18 cellular contexts compared by ENCODE assay signal in genomic region chr1:211607752-211608478, GRCh38. TPM values are rescaled to one million over a fixed set of nuclear protein-coding genes. Genes with fewer than 3 reads are reported as not detected.
DNase-seq lines count a peak whose midpoint lies in the region; ATAC-seq and TF ChIP-seq lines count a peak whose summit lies in the region.
"Had no signal": no experiment of that assay in that cellular context is flagged by ENCODE, and none has a peak within 500 bp of the region (broad histone marks: within the 10 kb centered on the region; RNA-seq: fewer than 3 reads in every experiment).

No MANE protein-coding gene starts in this region.

- TF ChIP-seq CTCF in NB4 (IDR thresholded peaks at IDR 0.05; ENCODE audit: low read depth, low read length) = no peak
- no peak for TF ChIP-seq CTCF in osteocyte (IDR thresholded peaks at IDR 0.05)

- POLR2A ChIA-PET in CD8-positive, alpha-beta memory T cell (lab: Charles Lee) = no interaction called here

- H3K9me3 Mint-ChIP-seq in CD8-positive, alpha-beta memory T cell = no peaks in the 10 kb centered on the region
- no peaks in the 10 kb centered on the region for H3K9me3 Mint-ChIP-seq in osteocyte (ENCODE audit: unreplicated experiment)

- H3K27me3 Mint-ChIP-seq in CD8-positive, alpha-beta memory T cell = peaks cover 6 to 28% of the 10 kb centered on the region in 2 donors
- no peaks in the 10 kb centered on the region for H3K27me3 Mint-ChIP-seq in osteocyte (ENCODE audit: unreplicated experiment)

- H3K4me1 ChIP-seq in CD8-positive, alpha-beta memory T cell (ENCODE audit: insufficient read depth, low read length) = no peaks in the 10 kb centered on the region
- H3K4me1 ChIP-seq: HAP-1 had no signal

- H3K36me3 ChIP-seq in CD8-positive, alpha-beta memory T cell (ENCODE audit: insufficient read depth, low read length) = no peaks in the 10 kb centered on the region
- H3K36me3 ChIP-seq: HAP-1, heart right ventricle had no signal

- H3K4me1 Mint-ChIP-seq in CD8-positive, alpha-beta memory T cell = peaks cover 8 to 18% (median 15%) of the 10 kb centered on the region in 3 donors
- peaks cover 31% of the 10 kb centered on the region for H3K4me1 Mint-ChIP-seq in osteocyte (ENCODE audit: unreplicated experiment)

- no peaks in the 10 kb centered on the region for H3K27me3 ChIP-seq in CD8-positive, alpha-beta memory T cell (ENCODE audit: insufficient read depth, low read length, poor library complexity, severe bottlenecking)
- H3K27me3 ChIP-seq: heart right ventricle had no signal

- CTCF ChIA-PET in CD8-positive, alpha-beta memory T cell (lab: Charles Lee) = interaction anchor here (1.1 kb wide), 1 partner anchor 17 kb away, joined by 3 read pairs; no protein-coding TSS in a partner anchor

- intact Hi-C loops in left colon (cut with DNase I, micrococcal nuclease) (no loop called here), left ventricle myocardium superior (cut with micrococcal nuclease) (no loop called here)

- H3K4me3 ChIP-seq in CD8-positive, alpha-beta memory T cell (ENCODE audit: low read length) = no peak overlapping the region
- H3K4me3 ChIP-seq in NB4 (ENCODE audit: low read depth, low read length) = peak overlapping the region; percentile 90
- H3K4me3 ChIP-seq: HAP-1 had no signal

- H3K9me3 ChIP-seq in CD8-positive, alpha-beta memory T cell (ENCODE audit: low read length) = no peaks in the 10 kb centered on the region
- H3K9me3 ChIP-seq: HAP-1, heart right ventricle, SK-N-SH had no signal

- peak overlapping the region in 1 of 8 donors; percentile 27 for H3K27ac Mint-ChIP-seq in CD8-positive, alpha-beta memory T cell
- peak overlapping the region; percentile 58 for H3K27ac Mint-ChIP-seq in osteocyte (ENCODE audit: unreplicated experiment)

- peak overlapping the region in 1 of 7 donors; percentile 1 for H3K4me3 Mint-ChIP-seq in CD8-positive, alpha-beta memory T cell
- H3K4me3 Mint-ChIP-seq in osteocyte (ENCODE audit: unreplicated experiment) = no peak overlapping the region

- H3K27ac ChIP-seq in CD8-positive, alpha-beta memory T cell (ENCODE audit: low read depth, low read length) = peak overlapping the region; percentile 70

- no peaks in the 10 kb centered on the region for H3K36me3 Mint-ChIP-seq in CD8-positive, alpha-beta memory T cell
- H3K36me3 Mint-ChIP-seq in osteocyte (ENCODE audit: unreplicated experiment) = no peaks in the 10 kb centered on the region

- peak; percentile 68 for ATAC-seq in left colon
- ATAC-seq in HG02763 (IDR thresholded peaks at IDR 0.05; ENCODE audit: unreplicated experiment) = no peak
- ATAC-seq in HG02571 (IDR thresholded peaks at IDR 0.05; ENCODE audit: unreplicated experiment) = no peak
- no peak for ATAC-seq in left ventricle myocardium superior

- TF ChIP-seq POLR2A in NB4 (IDR thresholded peaks at IDR 0.05; ENCODE audit: extremely low read depth, insufficient read length) = no peak

- no peak for DNase-seq in CD8-positive, alpha-beta memory T cell
- DNase-seq in NB4 (ENCODE audit: low read depth) (no peak), left colon (no peak), osteocyte (ENCODE audit: extremely low spot score, unreplicated experiment) (no peak), left ventricle myocardium superior (no peak)
- DNase-seq: activated effector memory CD4-positive, alpha-beta T cell treated with Interleukin-2 at 50 U/mL for 16 hours; DMS79; effector memory CD4-positive, alpha-beta T cell; heart right ventricle; islet precursor cell; NCI-H1436; NCI-H2227 treated with DMSO at 0.1 percent for 48 hours; nucleus accumbens; right cardiac atrium; SK-N-SH had no signal

RNA-seq across cellular contexts. Expression of gene SLC30A1, which starts 29.0 kb away (rescaled TPM):
- total RNA-seq in CD8-positive, alpha-beta memory T cell = 10 to 100 TPM; 16.5 to 17.1 TPM
- 3.4 TPM for polyA plus RNA-seq in CD8-positive, alpha-beta memory T cell
- 10 to 100 TPM; 16.6 to 33.1 TPM for total RNA-seq in left colon
- total RNA-seq in osteocyte = 12.1 and 14.2 TPM in 2 replicates
- total RNA-seq in left ventricle myocardium superior = 11.5 TPM
